8 cellular contexts compared by ENCODE assay signal in the genomic region with DNA sequence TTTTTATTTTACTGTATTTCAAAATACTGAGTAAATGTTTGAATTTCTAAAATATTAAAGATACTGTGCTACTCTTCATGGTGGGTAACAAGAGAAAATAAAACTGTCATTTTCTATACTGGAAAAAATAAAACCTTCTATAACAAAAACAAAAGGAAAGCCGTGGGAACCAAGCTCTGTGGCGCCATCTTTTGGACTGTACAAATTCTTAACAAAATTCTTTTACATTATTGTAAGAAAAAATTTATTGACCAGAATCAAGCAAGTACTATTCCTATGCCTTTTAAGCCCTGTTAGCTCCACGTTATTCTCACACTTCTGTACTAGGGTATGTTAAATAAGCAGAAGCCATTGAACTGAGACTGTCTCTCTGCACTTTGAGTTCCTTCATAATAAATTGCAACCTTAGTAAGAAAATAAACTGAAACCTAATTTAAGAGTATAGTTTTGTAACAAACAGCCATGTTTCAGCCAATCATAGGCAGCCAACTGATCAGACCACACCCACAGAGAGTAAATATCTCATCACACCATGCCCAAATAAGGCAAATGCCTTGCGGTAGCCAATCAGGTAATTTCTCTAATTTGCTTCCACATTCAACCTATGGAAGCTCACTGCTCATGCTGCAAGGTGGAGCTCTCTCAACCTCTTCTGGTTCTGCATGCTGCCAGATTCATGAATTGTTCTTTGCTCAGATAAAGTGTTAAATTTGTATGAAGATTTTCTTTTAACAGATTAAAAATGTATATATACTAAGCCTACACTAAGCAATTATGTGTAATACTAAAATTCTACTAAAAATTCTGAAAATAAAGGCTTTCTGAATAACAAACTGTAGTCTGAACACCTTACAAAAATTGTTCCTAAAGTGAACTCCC. TPM values are rescaled to one million over a fixed set of nuclear protein-coding genes. Genes with fewer than 3 reads are reported as not detected.
DNase-seq lines count a peak whose midpoint lies in the region; ATAC-seq and TF ChIP-seq lines count a peak whose summit lies in the region.

No MANE protein-coding gene starts in this region.

- ATAC-seq in mucosa of descending colon: peak; percentile 73
- ATAC-seq in GM18520 (IDR thresholded peaks at IDR 0.05; ENCODE audit: unreplicated experiment): no peak

- peaks cover 8% of the 10 kb centered on the region for H3K36me3 Mint-ChIP-seq in chondrocyte (ENCODE audit: low read depth)

- peak; percentile 23 for DNase-seq in Ammon's horn (ENCODE audit: low spot score)
- DNase-seq in NCI-H748 (lab: John Stamatoyannopoulos, UW; ENCODE audit: unreplicated experiment): peak; percentile 51
- DNase-seq in chondrocyte (ENCODE audit: low spot score): no peak
- peak in 1 of 3 donors; percentile 61 for DNase-seq in mucosa of descending colon
- DNase-seq in NCI-H1930 (lab: John Stamatoyannopoulos, UW): no peak
- DNase-seq in ovary: no peak

- H3K4me1 ChIP-seq in mucosa of descending colon (ENCODE audit: low read depth) (no peaks in the 10 kb centered on the region), ovary (ENCODE audit: insufficient read depth) (no peaks in the 10 kb centered on the region)

- no peak for TF ChIP-seq EP300 in ovary (IDR thresholded peaks at IDR 0.05)

- peaks cover 20% of the 10 kb centered on the region for H3K4me1 Mint-ChIP-seq in chondrocyte (ENCODE audit: low read depth)

- no peak overlapping the region for H3K27ac ChIP-seq in ovary

- H3K4me3 Mint-ChIP-seq in chondrocyte (ENCODE audit: unreplicated experiment): no peak overlapping the region

- no peaks in the 10 kb centered on the region for H3K27me3 ChIP-seq in ovary

- H3K36me3 ChIP-seq in mucosa of descending colon (ENCODE audit: low read depth): no peaks in the 10 kb centered on the region
- H3K36me3 ChIP-seq in ovary: no peaks in the 10 kb centered on the region

- H3K9me3 Mint-ChIP-seq in chondrocyte (ENCODE audit: low read depth): no peaks in the 10 kb centered on the region

- no peak for TF ChIP-seq POLR2A in ovary (IDR thresholded peaks at IDR 0.05)

- H3K27me3 Mint-ChIP-seq in chondrocyte (ENCODE audit: low read depth): no peaks in the 10 kb centered on the region

- 52 to 60% (median 60%) methylated on average over 4 of the region's 4 CpGs for WGBS in ovary, 3 donors

- H3K27ac Mint-ChIP-seq in chondrocyte (ENCODE audit: unreplicated experiment): no peak overlapping the region

- intact Hi-C loops in mucosa of descending colon (cut with DNase I, micrococcal nuclease): loop anchor here in 1 of 2 donors (5.0 kb wide), 1 partner anchor 190 kb away; no protein-coding TSS in a partner anchor
- intact Hi-C loops in ovary (cut with DNase I): no loop called here

- no peak overlapping the region for H3K4me3 ChIP-seq in mucosa of descending colon
- H3K4me3 ChIP-seq in ovary: no peak overlapping the region

- 0 out of 2 replicates have a peak, but pooled peaks have one; percentile 1 for TF ChIP-seq CTCF in GM12874 (IDR thresholded peaks at IDR 0.05; ENCODE audit: insufficient read depth, low read depth, low read length)
- peak; percentile 88 for TF ChIP-seq CTCF in chondrocyte (IDR thresholded peaks at IDR 0.05)
- TF ChIP-seq CTCF in mucosa of descending colon (IDR thresholded peaks at IDR 0.05): no peak
- no peak for TF ChIP-seq CTCF in ovary (IDR thresholded peaks at IDR 0.05)

- H3K9me3 ChIP-seq in mucosa of descending colon: no peaks in the 10 kb centered on the region
- no peaks in the 10 kb centered on the region for H3K9me3 ChIP-seq in ovary

RNA-seq across cellular contexts. Expression of gene HIBCH, which starts 42.2 kb away (rescaled TPM):
- total RNA-seq in chondrocyte: 19.1 to 32.4 TPM (median 20.7 TPM) in 3 replicates
- total RNA-seq in mucosa of descending colon: 10 to 100 TPM; 46.5 to 79.3 (median 46.7) TPM
- 10 to 100 TPM; 11.4 to 28.4 (median 21.9) TPM for total RNA-seq in ovary
- polyA plus RNA-seq in ovary: 10 to 100 TPM in 1 of 2 donors, 1 to 10 TPM in 1; 9.7 to 20.5 TPM

Comparison
In these comparisons a context has a peak if more than half of its experiments do, and no peak if none do; other contexts are left out.
1. DNase-seq: peak in Ammon's horn (single experiment) and NCI-H748 (single experiment); none in chondrocyte (single experiment), NCI-H1930 (0 of 2) and ovary (0 of 5).
2. CTCF ChIP-seq: peak in GM12874 (single experiment) and chondrocyte (single experiment); none in mucosa of descending colon (single experiment) and ovary (0 of 3).